37 cellular contexts compared by ENCODE assay signal in genomic region chr19:27881213-27881612, GRCh38.
"Had no signal": no experiment of that assay in that cellular context is flagged by ENCODE, and none has a peak within 500 bp of the region (broad histone marks: within the 10 kb centered on the region; RNA-seq: fewer than 3 reads in every experiment).

No MANE protein-coding gene starts in this region.

- H3K4me1 ChIP-seq: adrenal gland, body of pancreas, breast epithelium had no signal

- ATAC-seq: activated CD8-positive, alpha-beta T cell treated with anti-CD3 and anti-CD28 coated beads for 36 hours; activated naive CD4-positive, alpha-beta T cell treated with anti-CD3 and anti-CD28 coated beads, Interleukin-2, amount 50 U/mL, for 72 hours; activated T-cell treated with anti-CD3 and anti-CD28 coated beads, Interleukin-2, amount 50 U/mL, for 4 hours; activated T-cell treated with anti-CD3 and anti-CD28 coated beads, Interleukin-2, amount 50 U/mL, for 72 hours; activated T-helper 17 cell treated with anti-CD3 and anti-CD28 coated beads, Interleukin-2, amount 50 U/mL, for 72 hours; body of pancreas had no signal

- H3K27ac Mint-ChIP-seq: activated B cell treated with CpG ODN at 0.5 μM for 24 hours; activated CD4-positive, alpha-beta memory T cell treated with anti-CD3 and anti-CD28 coated beads for 36 hours; activated CD4-positive, alpha-beta T cell treated with anti-CD3 and anti-CD28 coated beads, Interleukin-2, amount 10 ng/mL, durations not matched to agents 24 days and 14 days; activated CD8-positive, alpha-beta T cell treated with anti-CD3 and anti-CD28 coated beads for 36 hours; activated naive CD4-positive, alpha-beta T cell treated with anti-CD3 and anti-CD28 coated beads for 36 hours; activated naive CD4-positive, alpha-beta T cell treated with anti-CD3 and anti-CD28 coated beads, Interleukin-2, amount 50 U/mL, for 72 hours; activated naive CD8-positive, alpha-beta T cell treated with anti-CD3 and anti-CD28 coated beads for 36 hours; activated T-cell treated with anti-CD3 and anti-CD28 coated beads, Interleukin-2, amount 50 U/mL, for 72 hours; activated T-helper 1 cell treated with anti-CD3 and anti-CD28 coated beads, Interleukin-12 subunit alpha, Interleukin-12 subunit beta, Interleukin-2, Interleukin-4 antibody, amounts not matched to agents 30 ng/mL and 10 ng/mL and 1 ng/mL, durations not matched to agents 14 hours and 24 hours and 36 hours; activated T-helper 17 cell treated with anti-CD3 and anti-CD28 coated beads, Interleukin-2, amount 50 U/mL, for 72 hours; T-helper 1 cell treated with Interleukin-12 subunit alpha and Interleukin-12 subunit beta and Interleukin-4 antibody, amounts not matched to agents 30 μg/mL and 1 μg/mL, for 36 hours; T-helper 2 cell treated with Interferon-gamma antibody and Interleukin-4, amounts not matched to agents 5 μg/mL and 100 μg/mL, for 36 hours had no signal

- H3K27me3 Mint-ChIP-seq: activated B cell treated with CpG ODN at 0.5 μM for 24 hours; activated CD4-positive, alpha-beta memory T cell treated with anti-CD3 and anti-CD28 coated beads for 36 hours; activated CD4-positive, alpha-beta T cell treated with anti-CD3 and anti-CD28 coated beads, Interleukin-2, amount 10 ng/mL, durations not matched to agents 24 days and 14 days; activated CD8-positive, alpha-beta T cell treated with anti-CD3 and anti-CD28 coated beads for 36 hours; activated naive CD8-positive, alpha-beta T cell treated with anti-CD3 and anti-CD28 coated beads for 36 hours; activated T-helper 17 cell treated with anti-CD3 and anti-CD28 coated beads, Interleukin-2, amount 50 U/mL, for 72 hours had no signal

- H3K4me3 Mint-ChIP-seq: activated B cell treated with CpG ODN at 0.5 μM for 24 hours; activated CD4-positive, alpha-beta memory T cell treated with anti-CD3 and anti-CD28 coated beads for 36 hours; activated CD4-positive, alpha-beta T cell treated with anti-CD3 and anti-CD28 coated beads, Interleukin-2, amount 10 ng/mL, durations not matched to agents 24 days and 14 days; activated CD8-positive, alpha-beta T cell treated with anti-CD3 and anti-CD28 coated beads for 36 hours; activated naive CD4-positive, alpha-beta T cell treated with anti-CD3 and anti-CD28 coated beads for 36 hours; activated naive CD8-positive, alpha-beta T cell treated with anti-CD3 and anti-CD28 coated beads for 36 hours; activated T-cell treated with anti-CD3 and anti-CD28 coated beads, Interleukin-2, amount 50 U/mL, for 4 hours; activated T-cell treated with anti-CD3 and anti-CD28 coated beads, Interleukin-2, amount 50 U/mL, for 72 hours; activated T-helper 1 cell treated with anti-CD3 and anti-CD28 coated beads, Interleukin-12 subunit alpha, Interleukin-12 subunit beta, Interleukin-2, Interleukin-4 antibody, amounts not matched to agents 30 ng/mL and 10 ng/mL and 1 ng/mL, durations not matched to agents 14 hours and 24 hours and 36 hours; activated T-helper 17 cell treated with anti-CD3 and anti-CD28 coated beads, Interleukin-2, amount 50 U/mL, for 72 hours; T-helper 1 cell treated with Interleukin-12 subunit alpha and Interleukin-12 subunit beta and Interleukin-4 antibody, amounts not matched to agents 30 μg/mL and 1 μg/mL, for 36 hours; T-helper 2 cell treated with Interferon-gamma antibody and Interleukin-4, amounts not matched to agents 5 μg/mL and 100 μg/mL, for 36 hours had no signal

- H3K27me3 ChIP-seq: adrenal gland, body of pancreas, brain microvascular endothelial cell, breast epithelium had no signal

- H3K4me1 Mint-ChIP-seq: activated B cell treated with CpG ODN at 0.5 μM for 24 hours; activated CD4-positive, alpha-beta T cell treated with anti-CD3 and anti-CD28 coated beads, Interleukin-2, amount 10 ng/mL, durations not matched to agents 24 days and 14 days; activated naive CD8-positive, alpha-beta T cell treated with anti-CD3 and anti-CD28 coated beads for 36 hours; activated T-helper 17 cell treated with anti-CD3 and anti-CD28 coated beads, Interleukin-2, amount 50 U/mL, for 72 hours had no signal

- H3K36me3 Mint-ChIP-seq: activated CD4-positive, alpha-beta memory T cell treated with anti-CD3 and anti-CD28 coated beads for 36 hours had no signal

- H3K9me3 ChIP-seq: adrenal gland, body of pancreas, breast epithelium had no signal

- FAIRE-seq: astrocyte, TTC549 had no signal

- H3K27ac ChIP-seq: adrenal gland, body of pancreas, brain microvascular endothelial cell, breast epithelium, VCaP had no signal

- H3K36me3 ChIP-seq: adrenal gland, brain microvascular endothelial cell, breast epithelium had no signal

- H3K4me3 ChIP-seq: adrenal gland, body of pancreas, breast epithelium had no signal

- DNase-seq: activated B cell treated with CpG ODN at 0.5 μM for 24 hours; activated CD4-positive, alpha-beta memory T cell treated with anti-CD3 and anti-CD28 coated beads for 36 hours; activated CD4-positive, alpha-beta T cell treated with anti-CD3 and anti-CD28 coated beads for 4 hours; activated CD4-positive, alpha-beta T cell treated with anti-CD3 and anti-CD28 coated beads, Interleukin-2, amount 10 ng/mL, durations not matched to agents 24 days and 14 days; activated CD4-positive, alpha-beta T cell treated with anti-CD3 and anti-CD28 coated beads, Interleukin-2, amount 50 U/mL, for 1 hour; activated CD4-positive, alpha-beta T cell treated with anti-CD3 and anti-CD28 coated beads, Interleukin-2, amount 50 U/mL, for 4 hours; activated CD4-positive, CD25-positive, alpha-beta regulatory T cell treated with anti-CD3 and anti-CD28 coated beads, Interleukin-2, amount 50 U/mL, for 72 hours; activated CD8-positive, alpha-beta memory T cell treated with anti-CD3 and anti-CD28 coated beads, Interleukin-2, amount 50 U/mL, for 4 hours; activated CD8-positive, alpha-beta T cell treated with anti-CD3 and anti-CD28 coated beads for 36 hours; activated effector memory CD4-positive, alpha-beta T cell treated with anti-CD3 and anti-CD28 coated beads, Interleukin-2, amount 50 U/mL, for 16 hours; activated gamma-delta T cell treated with Interleukin-2 at 50 U/mL for 16 hours; activated naive CD4-positive, alpha-beta T cell; activated naive CD4-positive, alpha-beta T cell treated with anti-CD3 and anti-CD28 coated beads for 36 hours; activated naive CD4-positive, alpha-beta T cell treated with anti-CD3 and anti-CD28 coated beads, Interleukin-2, amount 50 U/mL, for 16 hours; activated naive CD8-positive, alpha-beta T cell treated with anti-CD3 and anti-CD28 coated beads for 36 hours; activated T-cell treated with anti-CD3 and anti-CD28 coated beads for 4 hours; activated T-cell treated with anti-CD3 and anti-CD28 coated beads, Interleukin-2, amount 50 U/mL, for 1 hour; activated T-cell treated with anti-CD3 and anti-CD28 coated beads, Interleukin-2, amount 50 U/mL, for 4 hours; activated T-cell treated with anti-CD3 and anti-CD28 coated beads, Interleukin-2, amount 50 U/mL, for 72 hours; adrenal gland; amniotic stem cell; aorta; body of pancreas; brain microvascular endothelial cell; central memory CD4-positive, alpha-beta T cell; T-helper 1 cell; T-helper 2 cell; T-helper 9 cell had no signal
